Comparison of ENCODE assay signal across 5 cellular contexts in the genomic region with DNA sequence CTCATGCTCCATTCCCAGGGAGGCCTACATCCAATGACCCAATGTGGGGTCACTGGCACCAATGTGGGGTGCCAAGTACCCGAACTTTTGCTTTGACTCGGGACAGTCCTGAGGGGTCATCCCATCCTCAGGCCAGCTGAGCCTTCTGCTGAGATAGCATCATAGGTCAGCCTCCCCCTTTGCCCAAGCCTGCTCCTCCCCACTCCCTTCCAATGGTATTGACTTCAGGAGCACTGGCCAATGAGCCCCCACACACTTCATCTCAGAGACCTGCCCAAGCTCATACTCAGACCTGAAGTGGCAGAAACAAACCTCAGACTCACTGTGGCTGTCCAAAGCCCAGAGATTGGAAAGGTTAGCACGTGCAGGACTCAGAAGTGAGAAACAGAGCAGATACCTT. TPM values are rescaled to one million over a fixed set of nuclear protein-coding genes. Genes with fewer than 3 reads are reported as not detected.
"Had no signal": no experiment of that assay in that cellular context is flagged by ENCODE, and none has a peak within 500 bp of the region (broad histone marks: within the 10 kb centered on the region; RNA-seq: fewer than 3 reads in every experiment).

No MANE protein-coding gene starts in this region.

RNA-seq across cellular contexts. Expression of a gene that starts 36.1 kb away (rescaled TPM):
- total RNA-seq: GM23248, H4, HT-29, IMR-90, K562 had no signal
